ENCODE assay signal across 8 cellular contexts in genomic region chr5:757931-758697, GRCh38. TPM values are rescaled to one million over a fixed set of nuclear protein-coding genes. Genes with fewer than 3 reads are reported as not detected.
DNase-seq lines count a peak whose midpoint lies in the region; ATAC-seq, FAIRE-seq and TF ChIP-seq lines count a peak whose summit lies in the region.

No MANE protein-coding gene starts in this region.

- H3K9ac ChIP-seq in GM12878 (ENCODE audit: control insufficient read depth, insufficient read depth, low read length) = no peak overlapping the region

- H3K36me3 ChIP-seq in GM12878 (ENCODE audit: control insufficient read depth in 2 of 2, insufficient read depth in 2 of 2, low read length in 1 of 2) = no peaks in the 10 kb centered on the region
- H3K36me3 ChIP-seq in lower lobe of right lung = no peaks in the 10 kb centered on the region
- no peaks in the 10 kb centered on the region for H3K36me3 ChIP-seq in upper lobe of left lung
- H3K36me3 ChIP-seq in thyroid gland = no peaks in the 10 kb centered on the region

- H3K4me1 ChIP-seq in GM12878 (ENCODE audit: control insufficient read depth, insufficient read depth, low read length) (no peaks in the 10 kb centered on the region), lower lobe of right lung (peaks cover 36% of the 10 kb centered on the region), upper lobe of left lung (peaks cover 29 to 54% (median 35%) of the 10 kb centered on the region in 4 donors), thyroid gland (peaks cover 18 to 30% of the 10 kb centered on the region in 2 donors)

- H4K20me1 ChIP-seq in GM12878 (ENCODE audit: control insufficient read depth, insufficient read depth) = no peaks in the 10 kb centered on the region

- intact Hi-C loops in GM12878 (cut with micrococcal nuclease; ENCODE audit: unreplicated experiment) (no loop called here), lower lobe of right lung (cut with DNase I) (no loop called here), thyroid gland (cut with DNase I) (no loop called here)

- in situ Hi-C loops in GM12878 (cut with MboI) = no loop called here

- no peaks in the 10 kb centered on the region for H3K9me3 ChIP-seq in GM12878 (replicated peaks; ENCODE audit: control insufficient read depth, insufficient read depth, low read length)
- H3K9me3 ChIP-seq in lower lobe of right lung = no peaks in the 10 kb centered on the region
- H3K9me3 ChIP-seq in upper lobe of left lung = no peaks in the 10 kb centered on the region
- H3K9me3 ChIP-seq in thyroid gland = no peaks in the 10 kb centered on the region

- no peak for TF ChIP-seq EP300 in GM12878 (IDR thresholded peaks at IDR 0.05; ENCODE audit: borderline replicate concordance in 1 of 2, control insufficient read depth in 1 of 2, low read depth in 2 of 2, low read length in 2 of 2)
- TF ChIP-seq EP300 in upper lobe of left lung (IDR thresholded peaks at IDR 0.05) = no peak

- TF ChIP-seq CTCF in GM12878 (IDR thresholded peaks at IDR 0.05 in 2 of 3, conservative IDR thresholded peaks at IDR 0.05 in 1 of 3; ENCODE audit: control insufficient read depth in 2 of 3, extremely low read depth in 1 of 3, insufficient read depth in 1 of 3, low read depth in 3 of 3, low read length in 3 of 3) = no peak
- TF ChIP-seq CTCF in lower lobe of right lung (IDR thresholded peaks at IDR 0.05) = no peak
- TF ChIP-seq CTCF in upper lobe of left lung (IDR thresholded peaks at IDR 0.05) = no peak
- no peak for TF ChIP-seq CTCF in thyroid gland (IDR thresholded peaks at IDR 0.05)

- H3K27ac ChIP-seq in GM12878 (ENCODE audit: control insufficient read depth, insufficient read depth) = no peak overlapping the region
- H3K27ac ChIP-seq in lower lobe of right lung = peak overlapping the region; percentile 78
- H3K27ac ChIP-seq in upper lobe of left lung = peak overlapping the region; percentile 27 to 68 (median 66)
- no peak overlapping the region for H3K27ac ChIP-seq in thyroid gland

- TF ChIP-seq POLR2A in GM12878 (IDR thresholded peaks at IDR 0.05; ENCODE audit: low read depth, low read length) (no peak), upper lobe of left lung (IDR thresholded peaks at IDR 0.05) (no peak), thyroid gland (IDR thresholded peaks at IDR 0.05) (no peak)

- DNase-seq in stimulated activated CD4-positive, alpha-beta T cell treated with anti-CD3 and anti-CD28 coated beads, Interleukin-15, amount 100 ng/mL, for 24 hours = peak; percentile 58
- no peak for DNase-seq in stimulated activated CD4-positive, alpha-beta T cell treated with anti-CD3 and anti-CD28 coated beads, Interleukin-12 subunit alpha, Interleukin-12 subunit beta, amount 100 ng/mL, for 4 hours
- DNase-seq in GM12878 (ENCODE audit: low read depth, low spot score) (no peak), lower lobe of right lung (peak; percentile 65), upper lobe of left lung (peak; percentile 47 to 56), thyroid gland (no peak)

- no TSS peak for BruUV-seq in GM12878 (replicated peaks; lab: Mats Ljungman, UMichigan)

- H2AFZ ChIP-seq in GM12878 (ENCODE audit: control insufficient read depth, low read depth, low read length) = no peak overlapping the region

- SMC1A ChIA-PET in GM12878 (lab: Charles Lee; ENCODE audit: uncharacterized antibody, unreplicated experiment) = no interaction called here

- no peak overlapping the region for H3K4me2 ChIP-seq in GM12878 (ENCODE audit: control insufficient read depth, insufficient read depth)

- H3K27me3 ChIP-seq in GM12878 (replicated peaks in 1 of 2; ENCODE audit: control insufficient read depth in 2 of 2, insufficient read depth in 2 of 2, low read length in 1 of 2) = no peaks in the 10 kb centered on the region
- H3K27me3 ChIP-seq in lower lobe of right lung (ENCODE audit: low read depth) = no peaks in the 10 kb centered on the region
- no peaks in the 10 kb centered on the region for H3K27me3 ChIP-seq in upper lobe of left lung
- no peaks in the 10 kb centered on the region for H3K27me3 ChIP-seq in thyroid gland

- H3K79me2 ChIP-seq in GM12878 (ENCODE audit: control insufficient read depth, insufficient read depth, low read length) = no peaks in the 10 kb centered on the region

- RAD21 ChIA-PET in GM12878 (lab: Charles Lee; ENCODE audit: unreplicated experiment) = no interaction called here

- CTCF ChIA-PET in GM12878 (lab: Yijun Ruan, JAX) = interaction anchor here (0.9 kb wide), 1 partner anchor 16 kb away, joined by 3 read pairs; no protein-coding TSS in a partner anchor

- TF ChIP-seq RAD21 in GM12878 (IDR thresholded peaks at IDR 0.05; ENCODE audit: insufficient read depth, low read depth, low read length) = no peak

- ATAC-seq in GM12878 (peak; percentile 18; the same call in 1 of the 3 replicates), lower lobe of right lung (peak; percentile 1 to 30), upper lobe of left lung (ENCODE audit: low FRiP score in 2 of 2) (peak in 1 of 2 donors; percentile 12), HG02588 (IDR thresholded peaks at IDR 0.05; ENCODE audit: unreplicated experiment) (no peak), HG03521 (IDR thresholded peaks at IDR 0.05; ENCODE audit: unreplicated experiment) (no peak)

- FAIRE-seq in GM12878 (lab: Jason Lieb, UNC) = no peak

- POLR2A ChIA-PET in GM12878 (lab: Charles Lee) = no interaction called here

- H3K4me3 ChIP-seq in GM12878 (no peak overlapping the region), lower lobe of right lung (no peak overlapping the region), upper lobe of left lung (no peak overlapping the region), thyroid gland (replicated peaks in 1 of 3) (no peak overlapping the region)

- WGBS in GM12878 (ENCODE audit: insufficient coverage, insufficient replicate concordance, low lambda C conversion rate, missing lambda C conversion rate) = 40% methylated on average over 21 of the region's 21 CpGs
- WGBS in upper lobe of left lung, 2 donors = 67% methylated on average over 21 of the region's 21 CpGs; no CpG with 5 or more reads in 1 of the 2 donors
- WGBS in thyroid gland, 2 donors = 70 to 73% methylated on average over 11 to 20 of the region's 21 CpGs

TF ChIP-seq in GM12878, 131 proteins besides CTCF, POLR2A, EP300 and RAD21:
- TF ChIP-seq CEBPZ (IDR thresholded peaks at IDR 0.05; ENCODE audit: low read depth, low read length) = no peak
- TF ChIP-seq SPI1 (IDR thresholded peaks at IDR 0.05; ENCODE audit: borderline replicate concordance, insufficient read depth, low read depth, low read length) = peak; percentile 7; the same call in 1 of the 2 replicates
TF ChIP-seq in GM12878: peak in this region for 1.

RNA-seq across cellular contexts. Expression of gene ZDHHC11B, which starts 26.4 kb away (rescaled TPM):
- 0.86 and 1.4 TPM in 2 replicates for total RNA-seq in GM12878 (2013; cell fraction: nucleolus; rRNA removed)
- total RNA-seq in GM12878 (2014; rRNA removed) = not detected in 2 replicates
- not detected in 2 replicates for total RNA-seq in GM12878 (2014; rRNA removed; fragmentation: Illumina TruSeq; extraction: Trizol)
- 0.13 TPM in 1 of 2 replicates, not detected in the other for total RNA-seq in GM12878 (2021)
- 0.25 TPM for polyA plus RNA-seq in GM12878 (2011; ENCODE audit: low read depth)
- polyA plus RNA-seq in GM12878 (2011; rRNA removed) = not detected in 2 replicates
- polyA plus RNA-seq in GM12878 (2011; cell fraction: cytosol; rRNA removed) = 0.13 TPM in 1 of 2 replicates, not detected in the other
- polyA plus RNA-seq in GM12878 (2011; cell fraction: nucleus; rRNA removed) = 0.59 and 0.63 TPM in 2 replicates
- polyA plus RNA-seq in GM12878 (2012) = 0.20 and 0.55 TPM in 2 replicates
- polyA plus RNA-seq in GM12878 (2014; fragmentation: Illumina TruSeq; extraction: Trizol) = 0.01 TPM in 1 of 2 replicates, not detected in the other
- under 1 TPM in 1 of 2 experiments, not detected in 1; 0.09 TPM for polyA plus RNA-seq in GM12878 (2014; fragmentation: Nextera tagmentation; extraction: Ambion mirVana)
- polyA plus RNA-seq in GM12878 (2014; rRNA removed) = 0.10 TPM in 1 of 2 replicates, not detected in the other
- not detected for polyA plus RNA-seq in GM12878 (2016; fragmentation: Nextera tagmentation; extraction: Ambion mirVana)
- polyA minus RNA-seq in GM12878 (2011; rRNA and poly(A)+ RNA removed) = 0.44 TPM in 1 of 2 replicates, not detected in the other
- not detected in 2 replicates for polyA minus RNA-seq in GM12878 (2011; cell fraction: cytosol; rRNA and poly(A)+ RNA removed)
- polyA minus RNA-seq in GM12878 (2011; cell fraction: nucleus; rRNA and poly(A)+ RNA removed) = not detected in 2 replicates
- 14.9 TPM for total RNA-seq in lower lobe of right lung
- total RNA-seq in upper lobe of left lung = 10 to 100 TPM in 4 of 6 donors, 1 to 10 TPM in 2; 7.4 to 40.8 (median 13.1) TPM
- 1 to 10 TPM; 1.6 to 6.8 (median 2.9) TPM for total RNA-seq in thyroid gland

Comparison
In these comparisons a context has a peak if more than half of its experiments do, and no peak if none do; other contexts are left out.
1. DNase-seq: peak in stimulated activated CD4-positive, alpha-beta T cell treated with anti-CD3 and anti-CD28 coated beads, Interleukin-15, amount 100 ng/mL, for 24 hours (single experiment), lower lobe of right lung (single experiment) and upper lobe of left lung (2 of 2); none in stimulated activated CD4-positive, alpha-beta T cell treated with anti-CD3 and anti-CD28 coated beads, Interleukin-12 subunit alpha, Interleukin-12 subunit beta, amount 100 ng/mL, for 4 hours (single experiment), GM12878 (single experiment) and thyroid gland (0 of 2).
2. ATAC-seq: peak in GM12878 (single experiment) and lower lobe of right lung (2 of 2); none in HG02588 (single experiment) and HG03521 (single experiment).
3. H3K27ac ChIP-seq: peak in lower lobe of right lung (single experiment) and upper lobe of left lung (4 of 4); none in GM12878 (single experiment) and thyroid gland (0 of 3).